8 cellular contexts compared by ENCODE assay signal in the genomic region with DNA sequence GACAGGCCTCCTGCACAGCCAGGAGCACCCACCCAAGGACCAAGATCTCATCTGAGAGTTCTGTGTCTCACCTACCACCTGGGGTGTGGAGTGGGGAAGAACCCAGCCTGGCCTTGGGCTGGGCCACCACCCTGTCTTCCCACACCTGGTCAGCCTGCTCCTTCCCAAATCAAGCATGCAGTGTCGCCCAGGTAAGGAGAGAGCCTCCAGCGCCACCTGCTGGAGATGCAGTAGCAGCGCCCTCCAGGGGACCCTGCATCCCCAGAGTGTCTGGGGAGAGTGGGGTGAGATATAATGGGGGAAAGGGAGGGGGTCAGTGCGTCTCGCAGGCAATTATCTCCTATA. TPM values are rescaled to one million over a fixed set of nuclear protein-coding genes. Genes with fewer than 3 reads are reported as not detected.
DNase-seq lines count a peak whose midpoint lies in the region; ATAC-seq, FAIRE-seq and TF ChIP-seq lines count a peak whose summit lies in the region.

No MANE protein-coding gene starts in this region.

- intact Hi-C loops in HepG2 (cut with micrococcal nuclease; ENCODE audit: unreplicated experiment): loop anchor here (1.0 to 2.0 kb wide), 2 partner anchors 29 to 51 kb away; no protein-coding TSS in a partner anchor

- in situ Hi-C loops in HepG2 (cut with HindIII; ENCODE audit: extremely low pct_ligation_motif_present, low pct_unique_long_range_greater_than_20kb): no loop called here

- H3K79me2 ChIP-seq in HepG2 (ENCODE audit: insufficient read depth, low read length): no peaks in the 10 kb centered on the region

- BruUV-seq in HepG2 (replicated peaks; lab: Mats Ljungman, UMichigan): no TSS peak

- H2AFZ ChIP-seq in HepG2 (ENCODE audit: low read length): no peak overlapping the region

- H3K36me3 ChIP-seq in HepG2 (replicated peaks in 1 of 2; ENCODE audit: control insufficient read depth in 1 of 2, insufficient read depth in 2 of 2, low read length in 2 of 2): no peaks in the 10 kb centered on the region

- no peak overlapping the region for H3K9ac ChIP-seq in HepG2 (ENCODE audit: insufficient read depth, low read depth, low read length)

- no peak for FAIRE-seq in HepG2 (lab: Jason Lieb, UNC)

- TF ChIP-seq RAD21 in HepG2 (CRISPR knock-in tag; IDR thresholded peaks at IDR 0.05): peak; percentile 92

- peak; percentile 88 for DNase-seq in NCI-H82 (lab: John Stamatoyannopoulos, UW)
- no peak for DNase-seq in NCI-H82 treated with DMSO at 0.1 percent for 48 hours (lab: John Stamatoyannopoulos, UW; ENCODE audit: unreplicated experiment)
- peak; percentile 37 for DNase-seq in NCI-H1694 (lab: John Stamatoyannopoulos, UW)
- DNase-seq in activated CD4-positive, CD25-positive, alpha-beta regulatory T cell treated with anti-CD3 and anti-CD28 coated beads, Interleukin-2, amount 50 U/mL, for 16 hours (ENCODE audit: low read depth, low spot score): peak; percentile 44
- peak in 43 of 61 donors; percentile 2 to 56 (median 19) for DNase-seq in caudate nucleus (lab: John Stamatoyannopoulos, UW)
- DNase-seq in HepG2 (ENCODE audit: low spot score): peak; percentile 49
- DNase-seq in stimulated activated CD8-positive, alpha-beta memory T cell treated with anti-CD3 and anti-CD28 coated beads, Interleukin-12 subunit alpha, Interleukin-12 subunit beta, amount 100 ng/mL, for 24 hours (ENCODE audit: extremely low read depth): peak; percentile 33

- H3K27me3 ChIP-seq in HepG2 (ENCODE audit: control insufficient read depth in 1 of 2, insufficient read depth in 2 of 2, low read length in 2 of 2): peaks cover 0 to 4% of the 10 kb centered on the region in 2 experiments; a peak in 2 of 5 replicates

- TF ChIP-seq POLR2A in HepG2 (IDR thresholded peaks at IDR 0.05; ENCODE audit: insufficient read depth in 1 of 2, low read depth in 2 of 2, low read length in 2 of 2): peak in 1 of 2 experiments; percentile 27; a peak in 1 of 4 replicates

- H4K20me1 ChIP-seq in HepG2 (ENCODE audit: insufficient read depth, low read length): no peaks in the 10 kb centered on the region

- no peaks in the 10 kb centered on the region for H3K9me3 ChIP-seq in HepG2 (ENCODE audit: low read length)

- ATAC-seq in HepG2 (peak; percentile 86), HG02973 (IDR thresholded peaks at IDR 0.05; ENCODE audit: unreplicated experiment) (no peak)

- H3K4me3 ChIP-seq in HepG2 (replicated peaks in 1 of 3; ENCODE audit: insufficient read depth in 1 of 3, low read depth in 2 of 3, low read length in 3 of 3): no peak overlapping the region

- POLR2A ChIA-PET in HepG2 (lab: Yijun Ruan, JAX): interaction anchor here (3.6 kb wide), 1 partner anchor 14 kb away, joined by 20 read pairs; no protein-coding TSS in a partner anchor

- peaks cover 48% of the 10 kb centered on the region for H3K4me1 ChIP-seq in HepG2 (ENCODE audit: insufficient read depth, low read length)

- WGBS in HepG2 (ENCODE audit: low lambda C conversion rate): 0% methylated on average over 3 of the region's 5 CpGs

- H3K4me2 ChIP-seq in HepG2 (ENCODE audit: low read depth, low read length): no peak overlapping the region

- H3K27ac ChIP-seq in caudate nucleus (ENCODE audit: low read depth, low read length) (no peak overlapping the region), HepG2 (ENCODE audit: extremely low read length, insufficient read depth, low read length) (no peak overlapping the region)

- TF ChIP-seq EP300 in HepG2 (IDR thresholded peaks at IDR 0.05; ENCODE audit: low read depth in 2 of 2, low read length in 2 of 2) (no peak), HepG2 (CRISPR knock-in tag; IDR thresholded peaks at IDR 0.05; ENCODE audit: borderline replicate concordance) (no peak)

- CTCF ChIA-PET in HepG2 (lab: Yijun Ruan, JAX; ENCODE audit: low intra/inter-chr PET ratio, low total read pairs): interaction anchor here (1.1 to 3.4 kb wide), 3 partner anchors 29 to 73 kb away, joined by 5 to 46 read pairs (median 6); no protein-coding TSS in a partner anchor

- TF ChIP-seq CTCF in HepG2 (CRISPR knock-in tag; IDR thresholded peaks at IDR 0.05): peak; percentile 96

RNA-seq across cellular contexts. Expression of a gene that starts 32.3 kb away (rescaled TPM):
- 47.7 and 76.0 TPM in 2 replicates for total RNA-seq in HepG2 (2016; rRNA removed; fragmentation: Illumina TruSeq; extraction: Trizol)
- total RNA-seq in HepG2 (2016; cell fraction: cytosol; rRNA removed; fragmentation: Illumina TruSeq; extraction: Trizol; ENCODE audit: low read depth): 39.0 and 40.3 TPM in 2 replicates
- total RNA-seq in HepG2 (2016; cell fraction: insoluble cytoplasmic fraction; rRNA removed; fragmentation: Illumina TruSeq; extraction: Trizol): 45.3 and 75.8 TPM in 2 replicates
- 84.9 and 91.5 TPM in 2 replicates for total RNA-seq in HepG2 (2016; cell fraction: membrane; rRNA removed; fragmentation: Illumina TruSeq; extraction: Trizol)
- 48.8 and 56.1 TPM in 2 replicates for total RNA-seq in HepG2 (2016; cell fraction: nucleus; rRNA removed; fragmentation: Illumina TruSeq; extraction: Trizol)
- polyA plus RNA-seq in HepG2 (2011; rRNA removed): 141 and 163 TPM in 2 replicates
- 151 and 283 TPM in 2 replicates for polyA plus RNA-seq in HepG2 (2011; cell fraction: cytosol; rRNA removed)
- 137 and 147 TPM in 2 replicates for polyA plus RNA-seq in HepG2 (2011; cell fraction: nucleus; rRNA removed)
- polyA plus RNA-seq in HepG2 (2012): 61.9 and 67.1 TPM in 2 replicates
- 45.1 and 45.9 TPM in 2 replicates for polyA plus RNA-seq in HepG2 (2016; cell fraction: cytosol; fragmentation: Illumina TruSeq; extraction: Trizol; ENCODE audit: low read depth)
- polyA plus RNA-seq in HepG2 (2016; cell fraction: insoluble cytoplasmic fraction; fragmentation: Illumina TruSeq; extraction: Trizol; ENCODE audit: low read depth): 53.5 and 55.6 TPM in 2 replicates
- polyA plus RNA-seq in HepG2 (2016; cell fraction: membrane; fragmentation: Illumina TruSeq; extraction: Trizol; ENCODE audit: low read depth): 73.8 and 79.8 TPM in 2 replicates
- polyA plus RNA-seq in HepG2 (2016; cell fraction: nucleus; fragmentation: Illumina TruSeq; extraction: Trizol; ENCODE audit: insufficient read depth, low read depth): 92.2 and 94.4 TPM in 2 replicates
- polyA minus RNA-seq in HepG2 (2011; rRNA and poly(A)+ RNA removed; ENCODE audit: low replicate concordance): 68.1 and 270 TPM in 2 replicates
- 85.2 and 94.3 TPM in 2 replicates for polyA minus RNA-seq in HepG2 (2011; cell fraction: cytosol; rRNA and poly(A)+ RNA removed)
- 25.0 and 28.0 TPM in 2 replicates for polyA minus RNA-seq in HepG2 (2011; cell fraction: nucleus; rRNA and poly(A)+ RNA removed)

RNA-seq across cellular contexts. Expression of a gene that starts 35.1 kb away (rescaled TPM):
- total RNA-seq in HepG2 (2016; rRNA removed; fragmentation: Illumina TruSeq; extraction: Trizol): not detected in 2 replicates
- not detected in 2 replicates for total RNA-seq in HepG2 (2016; cell fraction: cytosol; rRNA removed; fragmentation: Illumina TruSeq; extraction: Trizol; ENCODE audit: low read depth)
- 0.24 TPM in 1 of 2 replicates, not detected in the other for total RNA-seq in HepG2 (2016; cell fraction: insoluble cytoplasmic fraction; rRNA removed; fragmentation: Illumina TruSeq; extraction: Trizol)
- total RNA-seq in HepG2 (2016; cell fraction: membrane; rRNA removed; fragmentation: Illumina TruSeq; extraction: Trizol): not detected in 2 replicates
- not detected in 2 replicates for total RNA-seq in HepG2 (2016; cell fraction: nucleus; rRNA removed; fragmentation: Illumina TruSeq; extraction: Trizol)
- 1.9 and 3.7 TPM in 2 replicates for polyA plus RNA-seq in HepG2 (2011; rRNA removed)
- polyA plus RNA-seq in HepG2 (2011; cell fraction: cytosol; rRNA removed): 2.1 TPM in 2 replicates
- 0.90 and 2.1 TPM in 2 replicates for polyA plus RNA-seq in HepG2 (2011; cell fraction: nucleus; rRNA removed)
- 0.77 and 4.3 TPM in 2 replicates for polyA plus RNA-seq in HepG2 (2012)
- not detected in 2 replicates for polyA plus RNA-seq in HepG2 (2016; cell fraction: cytosol; fragmentation: Illumina TruSeq; extraction: Trizol; ENCODE audit: low read depth)
- not detected in 2 replicates for polyA plus RNA-seq in HepG2 (2016; cell fraction: insoluble cytoplasmic fraction; fragmentation: Illumina TruSeq; extraction: Trizol; ENCODE audit: low read depth)
- polyA plus RNA-seq in HepG2 (2016; cell fraction: membrane; fragmentation: Illumina TruSeq; extraction: Trizol; ENCODE audit: low read depth): not detected in 2 replicates
- 0.79 and 0.81 TPM in 2 replicates for polyA plus RNA-seq in HepG2 (2016; cell fraction: nucleus; fragmentation: Illumina TruSeq; extraction: Trizol; ENCODE audit: insufficient read depth, low read depth)
- 0.56 TPM in 1 of 2 replicates, not detected in the other for polyA minus RNA-seq in HepG2 (2011; rRNA and poly(A)+ RNA removed; ENCODE audit: low replicate concordance)
- polyA minus RNA-seq in HepG2 (2011; cell fraction: cytosol; rRNA and poly(A)+ RNA removed): 2.6 TPM in 1 of 2 replicates, not detected in the other
- polyA minus RNA-seq in HepG2 (2011; cell fraction: nucleus; rRNA and poly(A)+ RNA removed): not detected in 2 replicates

RNA-seq across cellular contexts. Expression of a gene that starts 40.6 kb away (rescaled TPM):
- 31.0 and 70.1 TPM in 2 replicates for total RNA-seq in HepG2 (2016; rRNA removed; fragmentation: Illumina TruSeq; extraction: Trizol)
- total RNA-seq in HepG2 (2016; cell fraction: cytosol; rRNA removed; fragmentation: Illumina TruSeq; extraction: Trizol; ENCODE audit: low read depth): 8.1 and 9.3 TPM in 2 replicates
- total RNA-seq in HepG2 (2016; cell fraction: insoluble cytoplasmic fraction; rRNA removed; fragmentation: Illumina TruSeq; extraction: Trizol): 23.8 and 71.6 TPM in 2 replicates
- 22.0 and 25.0 TPM in 2 replicates for total RNA-seq in HepG2 (2016; cell fraction: membrane; rRNA removed; fragmentation: Illumina TruSeq; extraction: Trizol)
- 69.1 and 83.4 TPM in 2 replicates for total RNA-seq in HepG2 (2016; cell fraction: nucleus; rRNA removed; fragmentation: Illumina TruSeq; extraction: Trizol)
- 318 and 361 TPM in 2 replicates for polyA plus RNA-seq in HepG2 (2011; rRNA removed)
- 268 and 334 TPM in 2 replicates for polyA plus RNA-seq in HepG2 (2011; cell fraction: cytosol; rRNA removed)
- 289 and 340 TPM in 2 replicates for polyA plus RNA-seq in HepG2 (2011; cell fraction: nucleus; rRNA removed)
- 213 and 215 TPM in 2 replicates for polyA plus RNA-seq in HepG2 (2012)
- polyA plus RNA-seq in HepG2 (2016; cell fraction: cytosol; fragmentation: Illumina TruSeq; extraction: Trizol; ENCODE audit: low read depth): 10.1 and 11.2 TPM in 2 replicates
- 27.4 and 35.7 TPM in 2 replicates for polyA plus RNA-seq in HepG2 (2016; cell fraction: insoluble cytoplasmic fraction; fragmentation: Illumina TruSeq; extraction: Trizol; ENCODE audit: low read depth)
- polyA plus RNA-seq in HepG2 (2016; cell fraction: membrane; fragmentation: Illumina TruSeq; extraction: Trizol; ENCODE audit: low read depth): 15.6 and 19.4 TPM in 2 replicates
- polyA plus RNA-seq in HepG2 (2016; cell fraction: nucleus; fragmentation: Illumina TruSeq; extraction: Trizol; ENCODE audit: insufficient read depth, low read depth): 135 and 151 TPM in 2 replicates
- polyA minus RNA-seq in HepG2 (2011; rRNA and poly(A)+ RNA removed; ENCODE audit: low replicate concordance): 131 and 463 TPM in 2 replicates
- polyA minus RNA-seq in HepG2 (2011; cell fraction: cytosol; rRNA and poly(A)+ RNA removed): 175 and 181 TPM in 2 replicates
- 85.1 and 85.4 TPM in 2 replicates for polyA minus RNA-seq in HepG2 (2011; cell fraction: nucleus; rRNA and poly(A)+ RNA removed)

RNA-seq across cellular contexts. Expression of a gene that starts 46.3 kb away (rescaled TPM):
- not detected in 2 replicates for total RNA-seq in HepG2 (2016; rRNA removed; fragmentation: Illumina TruSeq; extraction: Trizol)
- total RNA-seq in HepG2 (2016; cell fraction: cytosol; rRNA removed; fragmentation: Illumina TruSeq; extraction: Trizol; ENCODE audit: low read depth): not detected in 2 replicates
- not detected in 2 replicates for total RNA-seq in HepG2 (2016; cell fraction: insoluble cytoplasmic fraction; rRNA removed; fragmentation: Illumina TruSeq; extraction: Trizol)
- not detected in 2 replicates for total RNA-seq in HepG2 (2016; cell fraction: membrane; rRNA removed; fragmentation: Illumina TruSeq; extraction: Trizol)
- not detected in 2 replicates for total RNA-seq in HepG2 (2016; cell fraction: nucleus; rRNA removed; fragmentation: Illumina TruSeq; extraction: Trizol)
- not detected in 2 replicates for polyA plus RNA-seq in HepG2 (2011; rRNA removed)
- not detected in 2 replicates for polyA plus RNA-seq in HepG2 (2011; cell fraction: cytosol; rRNA removed)
- polyA plus RNA-seq in HepG2 (2011; cell fraction: nucleus; rRNA removed): not detected in 2 replicates
- 0.92 and 1.8 TPM in 2 replicates for polyA plus RNA-seq in HepG2 (2012)
- polyA plus RNA-seq in HepG2 (2016; cell fraction: cytosol; fragmentation: Illumina TruSeq; extraction: Trizol; ENCODE audit: low read depth): not detected in 2 replicates
- polyA plus RNA-seq in HepG2 (2016; cell fraction: insoluble cytoplasmic fraction; fragmentation: Illumina TruSeq; extraction: Trizol; ENCODE audit: low read depth): not detected in 2 replicates
- polyA plus RNA-seq in HepG2 (2016; cell fraction: membrane; fragmentation: Illumina TruSeq; extraction: Trizol; ENCODE audit: low read depth): not detected in 2 replicates
- not detected in 2 replicates for polyA plus RNA-seq in HepG2 (2016; cell fraction: nucleus; fragmentation: Illumina TruSeq; extraction: Trizol; ENCODE audit: insufficient read depth, low read depth)
- polyA minus RNA-seq in HepG2 (2011; rRNA and poly(A)+ RNA removed; ENCODE audit: low replicate concordance): not detected in 2 replicates
- not detected in 2 replicates for polyA minus RNA-seq in HepG2 (2011; cell fraction: cytosol; rRNA and poly(A)+ RNA removed)
- polyA minus RNA-seq in HepG2 (2011; cell fraction: nucleus; rRNA and poly(A)+ RNA removed): not detected in 2 replicates
